8 cellular contexts compared by ENCODE assay signal in genomic region chr12:108570743-108571603, GRCh38. TPM values are rescaled to one million over a fixed set of nuclear protein-coding genes. Genes with fewer than 3 reads are reported as not detected.
DNase-seq lines count a peak whose midpoint lies in the region; ATAC-seq and TF ChIP-seq lines count a peak whose summit lies in the region.

No MANE protein-coding gene starts in this region.

- H2AK5ac ChIP-seq in mesenchymal stem cell (ENCODE audit: low read length, severe bottlenecking) = peak overlapping the region; percentile 91

- peaks cover 8 to 44% (median 14%) of the 10 kb centered on the region in 3 donors for H3K36me3 Mint-ChIP-seq in CD8-positive, alpha-beta memory T cell
- H3K36me3 Mint-ChIP-seq in HFFc6 (ENCODE audit: low read depth) = peaks cover 11% of the 10 kb centered on the region; the same call in 1 of the 2 replicates

- CTCF ChIA-PET in CD8-positive, alpha-beta memory T cell (lab: Charles Lee) = interaction anchor here (0.8 to 18.3 kb wide), 4 partner anchors 9 to 94 kb away, joined by 3 to 206 read pairs (median 8); partner anchors contain the start of gene ISCU

- H3K18ac ChIP-seq in mesenchymal stem cell (ENCODE audit: low read depth in 1 of 2, low read length in 2 of 2) = peak overlapping the region in 1 of 2 experiments; percentile 2

- H3K79me1 ChIP-seq in mesenchymal stem cell (replicated peaks; ENCODE audit: low read length, poor library complexity, severe bottlenecking) = no peaks in the 10 kb centered on the region

- H4K8ac ChIP-seq in mesenchymal stem cell (ENCODE audit: low read length) = peak overlapping the region; percentile 12

- no peak overlapping the region for H3K4me3 Mint-ChIP-seq in CD8-positive, alpha-beta memory T cell
- no peak overlapping the region for H3K4me3 Mint-ChIP-seq in HFFc6

- peak overlapping the region in 1 of 2 experiments; percentile 76 for H3K14ac ChIP-seq in mesenchymal stem cell (ENCODE audit: low read length in 2 of 2)

- no peak overlapping the region for H3K4me3 ChIP-seq in CD8-positive, alpha-beta memory T cell (ENCODE audit: low read length)
- H3K4me3 ChIP-seq in mesenchymal stem cell (ENCODE audit: insufficient read depth in 1 of 2, low read depth in 1 of 2, low read length in 2 of 2) = no peak overlapping the region

- no peak for ATAC-seq in HG02759 (IDR thresholded peaks at IDR 0.05; ENCODE audit: unreplicated experiment)
- no peak for ATAC-seq in HG02981 (IDR thresholded peaks at IDR 0.05; ENCODE audit: unreplicated experiment)

- no peaks in the 10 kb centered on the region for H3K27me3 ChIP-seq in CD8-positive, alpha-beta memory T cell (ENCODE audit: insufficient read depth, low read length, poor library complexity, severe bottlenecking)
- no peaks in the 10 kb centered on the region for H3K27me3 ChIP-seq in mesenchymal stem cell (ENCODE audit: control insufficient read depth in 1 of 2, insufficient read depth in 1 of 2, low read length in 2 of 2)

- H3K4ac ChIP-seq in mesenchymal stem cell (ENCODE audit: low read depth in 1 of 2, low read length in 2 of 2) = peak overlapping the region; percentile 2 to 54

- H3K27me3 Mint-ChIP-seq in CD8-positive, alpha-beta memory T cell = no peaks in the 10 kb centered on the region
- H3K27me3 Mint-ChIP-seq in HFFc6 (ENCODE audit: insufficient read depth) = peaks cover 5% of the 10 kb centered on the region; the same call in 1 of the 2 replicates

- H3K23ac ChIP-seq in mesenchymal stem cell (ENCODE audit: low read length in 2 of 2) = no peak overlapping the region

- 58% methylated on average over 3 of the region's 3 CpGs for WGBS in mesenchymal stem cell

- no peak overlapping the region for H2BK15ac ChIP-seq in mesenchymal stem cell (ENCODE audit: low read depth, poor library complexity, severe bottlenecking)

- peak overlapping the region; percentile 56 for H4K91ac ChIP-seq in mesenchymal stem cell (ENCODE audit: low read length)

- H2BK12ac ChIP-seq in mesenchymal stem cell (ENCODE audit: low read length in 2 of 2) = peak overlapping the region; percentile 59 to 71

- peaks cover 27% of the 10 kb centered on the region for H3K36me3 ChIP-seq in CD8-positive, alpha-beta memory T cell (ENCODE audit: insufficient read depth, low read length)
- peaks cover 17 to 42% of the 10 kb centered on the region in 2 experiments for H3K36me3 ChIP-seq in mesenchymal stem cell (ENCODE audit: control insufficient read depth in 1 of 2, insufficient read depth in 2 of 2, low read depth in 1 of 2, low read length in 2 of 2)

- peak overlapping the region; percentile 61 to 95 (median 86) for H3K27ac Mint-ChIP-seq in CD8-positive, alpha-beta memory T cell
- H3K27ac Mint-ChIP-seq in HFFc6 = peak overlapping the region; percentile 1; the same call in 1 of the 2 replicates

- H3K4me1 ChIP-seq in CD8-positive, alpha-beta memory T cell (ENCODE audit: insufficient read depth, low read length) = peaks cover 56% of the 10 kb centered on the region
- peaks cover 17% of the 10 kb centered on the region for H3K4me1 ChIP-seq in mesenchymal stem cell (ENCODE audit: control insufficient read depth, insufficient read depth, low read depth, low read length)

- H3K9me3 Mint-ChIP-seq in CD8-positive, alpha-beta memory T cell = no peaks in the 10 kb centered on the region
- H3K9me3 Mint-ChIP-seq in HFFc6 = no peaks in the 10 kb centered on the region

- no peak overlapping the region for H3K27ac ChIP-seq in CD8-positive, alpha-beta memory T cell (ENCODE audit: low read depth, low read length)
- H3K27ac ChIP-seq in mesenchymal stem cell (ENCODE audit: low read length, poor library complexity, severe bottlenecking) = no peak overlapping the region

- no peak overlapping the region for H3K4me2 ChIP-seq in mesenchymal stem cell (ENCODE audit: low read length, poor library complexity, severe bottlenecking)

- TF ChIP-seq CTCF in HFFc6 (IDR thresholded peaks at IDR 0.05) = peak; percentile 79

- POLR2A ChIA-PET in CD8-positive, alpha-beta memory T cell (lab: Charles Lee) = no interaction called here

- no peak overlapping the region for H3K9ac ChIP-seq in mesenchymal stem cell (ENCODE audit: low read length)

- DNase-seq in CD8-positive, alpha-beta memory T cell = no peak
- DNase-seq in HFFc6 = peak; percentile 49
- peak; percentile 38 for DNase-seq in amniotic stem cell (lab: John Stamatoyannopoulos, UW)
- DNase-seq in mesenchymal stem cell = peak; percentile 60
- DNase-seq in HK-2 (ENCODE audit: unreplicated experiment) = no peak
- DNase-seq in NCI-H526 treated with DMSO at 0.1 percent for 48 hours (lab: John Stamatoyannopoulos, UW) = no peak

- H2BK120ac ChIP-seq in mesenchymal stem cell (ENCODE audit: low read depth, low read length) = no peak overlapping the region

- H3K4me1 Mint-ChIP-seq in CD8-positive, alpha-beta memory T cell = peaks cover 26 to 86% (median 71%) of the 10 kb centered on the region in 3 donors
- H3K4me1 Mint-ChIP-seq in HFFc6 (ENCODE audit: low read depth) = peaks cover 16% of the 10 kb centered on the region

- no peak overlapping the region for H2AFZ ChIP-seq in mesenchymal stem cell (ENCODE audit: low read depth, low read length)

- no peak overlapping the region for H2BK5ac ChIP-seq in mesenchymal stem cell (ENCODE audit: low read depth, low read length, poor library complexity, severe bottlenecking)

- H3K9me3 ChIP-seq in CD8-positive, alpha-beta memory T cell (ENCODE audit: low read length) = no peaks in the 10 kb centered on the region
- H3K9me3 ChIP-seq in mesenchymal stem cell (ENCODE audit: control insufficient read depth, low read length) = no peaks in the 10 kb centered on the region

RNA-seq across cellular contexts. Expression of gene ISCU, which starts 8.6 kb away (rescaled TPM):
- 100 to 1,000 TPM; 113 to 116 TPM for total RNA-seq in CD8-positive, alpha-beta memory T cell
- 302 TPM for polyA plus RNA-seq in CD8-positive, alpha-beta memory T cell
- 100 to 1,000 TPM; 100 to 128 (median 107) TPM for total RNA-seq in HFFc6 (2021; fragmentation: NEBNext Ultra II Directional; extraction: Animal tissue kit (Norgen Biotek cat#: 25700))
- polyA plus RNA-seq in mesenchymal stem cell (2013, experiment 1 of 2) = 128 TPM
- polyA plus RNA-seq in mesenchymal stem cell (2013, experiment 2 of 2) = 129 TPM

RNA-seq across cellular contexts. Expression of gene SART3, which starts 10.0 kb away (rescaled TPM):
- 10 to 100 TPM; 82.4 to 82.7 TPM for total RNA-seq in CD8-positive, alpha-beta memory T cell
- polyA plus RNA-seq in CD8-positive, alpha-beta memory T cell = 40.1 TPM
- total RNA-seq in HFFc6 (2021; fragmentation: NEBNext Ultra II Directional; extraction: Animal tissue kit (Norgen Biotek cat#: 25700)) = 10 to 100 TPM; 33.8 to 36.3 (median 34.8) TPM
- polyA plus RNA-seq in mesenchymal stem cell (2013, experiment 1 of 2) = 15.8 TPM
- 15.4 TPM for polyA plus RNA-seq in mesenchymal stem cell (2013, experiment 2 of 2)

RNA-seq across cellular contexts. Expression of gene TMEM119, which starts 26.9 kb away (rescaled TPM):
- not detected for total RNA-seq in CD8-positive, alpha-beta memory T cell
- polyA plus RNA-seq in CD8-positive, alpha-beta memory T cell = 0.66 TPM
- 10 to 100 TPM; 11.9 to 22.2 (median 19.1) TPM for total RNA-seq in HFFc6 (2021; fragmentation: NEBNext Ultra II Directional; extraction: Animal tissue kit (Norgen Biotek cat#: 25700))
- polyA plus RNA-seq in mesenchymal stem cell (2013, experiment 1 of 2) = 108 TPM
- 109 TPM for polyA plus RNA-seq in mesenchymal stem cell (2013, experiment 2 of 2)

RNA-seq across cellular contexts. Expression of gene FICD, which starts 55.9 kb away (rescaled TPM):
- total RNA-seq in CD8-positive, alpha-beta memory T cell = 1 to 10 TPM; 5.8 to 5.9 TPM
- 5.2 TPM for polyA plus RNA-seq in CD8-positive, alpha-beta memory T cell
- 10 to 100 TPM in 2 of 6 experiments, 1 to 10 TPM in 4; 8.5 to 12.1 (median 9.9) TPM for total RNA-seq in HFFc6 (2021; fragmentation: NEBNext Ultra II Directional; extraction: Animal tissue kit (Norgen Biotek cat#: 25700))
- polyA plus RNA-seq in mesenchymal stem cell (2013, experiment 1 of 2) = 6.0 TPM
- polyA plus RNA-seq in mesenchymal stem cell (2013, experiment 2 of 2) = 6.1 TPM

Comparison
In these comparisons a context has a peak if more than half of its experiments do, and no peak if none do; other contexts are left out.
1. DNase-seq: peak in HFFc6 (single experiment), amniotic stem cell (single experiment) and mesenchymal stem cell (single experiment); none in CD8-positive, alpha-beta memory T cell (0 of 5), HK-2 (single experiment) and NCI-H526 treated with DMSO at 0.1 percent for 48 hours (single experiment).
2. RNA of gene TMEM119, which starts 26.9 kb away (total RNA-seq): 11.9 to 22.2 TPM in HFFc6; not detected in CD8-positive, alpha-beta memory T cell; every median in the first group is over 10 times any median in the second.